In the genomic region with DNA sequence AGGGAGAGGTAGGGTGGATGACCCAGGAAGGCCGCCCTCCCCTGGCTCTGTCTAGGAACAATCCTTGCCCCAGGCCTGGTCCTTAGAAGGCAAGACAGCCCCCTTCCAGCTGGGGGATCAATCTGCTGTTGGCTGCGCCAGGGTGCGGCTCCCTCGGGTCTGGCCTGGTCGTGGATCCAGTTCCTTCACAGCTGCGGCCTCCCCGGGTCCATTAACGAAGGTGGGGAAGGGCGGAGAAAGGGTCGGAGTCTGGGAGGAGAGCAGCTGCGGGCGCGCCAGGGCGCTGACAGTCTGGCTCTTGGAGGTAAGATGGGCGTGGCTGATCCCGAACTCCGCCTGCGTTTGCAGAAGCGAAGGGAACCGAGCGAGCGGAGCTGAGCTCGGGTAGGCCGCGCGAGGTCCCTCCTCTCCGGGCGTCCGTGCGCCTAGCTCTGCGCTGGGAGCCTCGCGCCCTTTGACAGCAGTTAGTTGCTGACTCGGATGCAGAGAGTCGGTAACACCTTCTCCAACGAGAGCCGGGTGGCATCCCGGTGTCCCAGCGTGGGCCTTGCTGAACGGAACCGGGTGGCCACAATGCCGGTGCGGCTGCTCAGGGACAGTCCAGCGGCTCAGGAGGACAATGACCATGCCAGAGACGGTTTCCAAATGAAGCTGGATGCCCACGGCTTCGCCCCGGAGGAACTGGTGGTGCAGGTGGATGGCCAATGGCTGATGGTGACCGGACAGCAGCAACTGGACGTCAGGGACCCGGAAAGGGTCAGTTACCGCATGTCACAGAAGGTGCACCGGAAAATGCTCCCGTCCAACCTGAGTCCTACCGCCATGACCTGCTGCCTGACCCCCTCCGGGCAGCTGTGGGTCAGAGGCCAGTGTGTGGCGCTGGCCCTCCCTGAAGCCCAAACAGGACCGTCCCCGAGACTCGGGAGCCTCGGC, we compare ENCODE assay signal across 9 cellular contexts. TPM values are rescaled to one million over a fixed set of nuclear protein-coding genes. Genes with fewer than 3 reads are reported as not detected.
DNase-seq lines count a peak whose midpoint lies in the region; ATAC-seq, FAIRE-seq and TF ChIP-seq lines count a peak whose summit lies in the region.
"Had no signal": no experiment of that assay in that cellular context is flagged by ENCODE, and none has a peak within 500 bp of the region (broad histone marks: within the 10 kb centered on the region; RNA-seq: fewer than 3 reads in every experiment).

A gene with protein sequence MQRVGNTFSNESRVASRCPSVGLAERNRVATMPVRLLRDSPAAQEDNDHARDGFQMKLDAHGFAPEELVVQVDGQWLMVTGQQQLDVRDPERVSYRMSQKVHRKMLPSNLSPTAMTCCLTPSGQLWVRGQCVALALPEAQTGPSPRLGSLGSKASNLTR (plus strand): TSS at position 434 of the 933 bp plus-strand sequence. CDS start 47 bp downstream, at position 481.

- ATAC-seq in GM21786 (IDR thresholded peaks at IDR 0.05; ENCODE audit: unreplicated experiment), result no peak

- no peak for TF ChIP-seq CTCF in kidney (IDR thresholded peaks at IDR 0.05; ENCODE audit: borderline replicate concordance, extremely low read depth, insufficient read depth)
- no peak for TF ChIP-seq CTCF in suprapubic skin (IDR thresholded peaks at IDR 0.05)

- H3K4me1 ChIP-seq in kidney (ENCODE audit: control insufficient read depth in 1 of 2, insufficient read depth in 1 of 2, low read depth in 1 of 2, low read length in 2 of 2) (peaks cover 6 to 9% of the 10 kb centered on the region in 2 donors), suprapubic skin (peaks cover 38% of the 10 kb centered on the region)

- H3K9me3 ChIP-seq in kidney (ENCODE audit: control insufficient read depth in 1 of 2, low read length in 2 of 2) (no peaks in the 10 kb centered on the region), suprapubic skin (no peaks in the 10 kb centered on the region)

- H3K36me3 Mint-ChIP-seq in activated CD4-positive, alpha-beta T cell treated with anti-CD3 and anti-CD28 coated beads, Interleukin-2, amount 10 ng/mL, durations not matched to agents 24 days and 14 days (ENCODE audit: low read depth), result peaks cover 40% of the 10 kb centered on the region
- peaks cover 12% of the 10 kb centered on the region for H3K36me3 Mint-ChIP-seq in activated naive CD8-positive, alpha-beta T cell treated with anti-CD3 and anti-CD28 coated beads for 36 hours

- peak within 1 kb of the TSS; percentile 33 to 53 for H3K9ac ChIP-seq in kidney (ENCODE audit: low read length in 2 of 2)

- no peaks in the 10 kb centered on the region for H3K9me3 Mint-ChIP-seq in activated CD4-positive, alpha-beta T cell treated with anti-CD3 and anti-CD28 coated beads, Interleukin-2, amount 10 ng/mL, durations not matched to agents 24 days and 14 days
- no peaks in the 10 kb centered on the region for H3K9me3 Mint-ChIP-seq in activated naive CD8-positive, alpha-beta T cell treated with anti-CD3 and anti-CD28 coated beads for 36 hours

- H3K27ac ChIP-seq in kidney (ENCODE audit: low read depth in 2 of 2, low read length in 2 of 2) (no peak within 1 kb of the TSS), suprapubic skin (no peak within 1 kb of the TSS)

- H3K4me3 ChIP-seq in kidney (ENCODE audit: low read length in 2 of 2) (peak within 1 kb of the TSS in 1 of 2 donors; percentile 46), suprapubic skin (peak within 1 kb of the TSS; percentile 25)

- intact Hi-C loops in activated CD4-positive, alpha-beta T cell treated with anti-CD3 and anti-CD28 coated beads, Interleukin-2, amount 10 ng/mL, durations not matched to agents 24 days and 14 days (cut with micrococcal nuclease), result no loop called here
- intact Hi-C loops in kidney (cut with DNase I), result no loop called here

- DNase-seq in activated CD4-positive, alpha-beta T cell treated with anti-CD3 and anti-CD28 coated beads, Interleukin-2, amount 10 ng/mL, durations not matched to agents 24 days and 14 days, result no peak
- no peak for DNase-seq in activated CD4-positive, alpha-beta T cell treated with anti-CD3 and anti-CD28 coated beads, Interleukin-2, amount 50 U/mL, for 1 hour
- DNase-seq in activated naive CD8-positive, alpha-beta T cell treated with anti-CD3 and anti-CD28 coated beads for 36 hours, result no peak
- DNase-seq in kidney (no peak), suprapubic skin (ENCODE audit: low spot score in 2 of 2) (no peak), HCEC 1CT (no peak), activated gamma-delta T cell (lab: John Stamatoyannopoulos, UW) (no peak)

- H3K4me1 Mint-ChIP-seq in activated CD4-positive, alpha-beta T cell treated with anti-CD3 and anti-CD28 coated beads, Interleukin-2, amount 10 ng/mL, durations not matched to agents 24 days and 14 days, result peaks cover 19% of the 10 kb centered on the region
- H3K4me1 Mint-ChIP-seq in activated naive CD8-positive, alpha-beta T cell treated with anti-CD3 and anti-CD28 coated beads for 36 hours, result peaks cover 19% of the 10 kb centered on the region

- TF ChIP-seq POLR2A in suprapubic skin (IDR thresholded peaks at IDR 0.05), result no peak

- 54% methylated on average over 25 of the region's 61 CpGs for WGBS in suprapubic skin

- FAIRE-seq in kidney (lab: Jason Lieb, UNC), result no peak

- peak within 1 kb of the TSS; percentile 87 for H3K27ac Mint-ChIP-seq in activated CD4-positive, alpha-beta T cell treated with anti-CD3 and anti-CD28 coated beads, Interleukin-2, amount 10 ng/mL, durations not matched to agents 24 days and 14 days
- no peak within 1 kb of the TSS for H3K27ac Mint-ChIP-seq in activated naive CD8-positive, alpha-beta T cell treated with anti-CD3 and anti-CD28 coated beads for 36 hours

- no peaks in the 10 kb centered on the region for H3K27me3 ChIP-seq in suprapubic skin

- H3K36me3 ChIP-seq in kidney (ENCODE audit: control insufficient read depth in 1 of 2, insufficient read depth in 2 of 2, low read length in 2 of 2) (peaks cover 9 to 28% of the 10 kb centered on the region in 2 donors), suprapubic skin (peaks cover 32% of the 10 kb centered on the region)

- H3K4me3 Mint-ChIP-seq in activated CD4-positive, alpha-beta T cell treated with anti-CD3 and anti-CD28 coated beads, Interleukin-2, amount 10 ng/mL, durations not matched to agents 24 days and 14 days, result peak within 1 kb of the TSS; percentile 76
- peak within 1 kb of the TSS; percentile 74 for H3K4me3 Mint-ChIP-seq in activated naive CD8-positive, alpha-beta T cell treated with anti-CD3 and anti-CD28 coated beads for 36 hours

- H3K27me3 Mint-ChIP-seq in activated CD4-positive, alpha-beta T cell treated with anti-CD3 and anti-CD28 coated beads, Interleukin-2, amount 10 ng/mL, durations not matched to agents 24 days and 14 days, result no peaks in the 10 kb centered on the region
- H3K27me3 Mint-ChIP-seq in activated naive CD8-positive, alpha-beta T cell treated with anti-CD3 and anti-CD28 coated beads for 36 hours, result no peaks in the 10 kb centered on the region

- no peak for TF ChIP-seq EP300 in suprapubic skin (IDR thresholded peaks at IDR 0.05)

RNA-seq across cellular contexts. Expression of the gene that starts here (rescaled TPM):
- not detected in 2 replicates for total RNA-seq in activated CD4-positive, alpha-beta T cell treated with anti-CD3 and anti-CD28 coated beads, Interleukin-2, amount 10 ng/mL, durations not matched to agents 24 days and 14 days
- total RNA-seq in activated naive CD8-positive, alpha-beta T cell treated with anti-CD3 and anti-CD28 coated beads for 36 hours, result under 1 TPM; 0.18 to 0.33 TPM
- total RNA-seq in kidney (not detected), suprapubic skin (under 1 TPM in 2 of 4 donors, not detected in 2; 0.31 to 0.48 TPM)
- 0.99 TPM for polyA plus RNA-seq in kidney (ENCODE audit: insufficient read depth, low read depth, low replicate concordance)
- polyA plus RNA-seq: AG04450 had no signal
